ENCODE assay signal across 9 cellular contexts in genomic region chr2:225282858-225283693, GRCh38.
DNase-seq lines count a peak whose midpoint lies in the region; ATAC-seq, FAIRE-seq and TF ChIP-seq lines count a peak whose summit lies in the region.
"Had no signal": no experiment of that assay in that cellular context is flagged by ENCODE, and none has a peak within 500 bp of the region (broad histone marks: within the 10 kb centered on the region; RNA-seq: fewer than 3 reads in every experiment).

No MANE protein-coding gene starts in this region.

- peak; percentile 36 to 47 (median 45); a peak in 4 of 6 replicates for TF ChIP-seq CTCF in K562 (IDR thresholded peaks at IDR 0.05 in 2 of 3, conservative IDR thresholded peaks at IDR 0.05 in 1 of 3; ENCODE audit: insufficient read depth in 2 of 3, low read depth in 1 of 3, low read length in 3 of 3)

- peak; percentile 17 for DNase-seq in NCI-H2107 treated with DMSO at 0.1 percent for 48 hours (lab: John Stamatoyannopoulos, UW; ENCODE audit: unreplicated experiment)
- DNase-seq in NCI-H2107 (lab: John Stamatoyannopoulos, UW) = no peak
- DNase-seq in NCI-H460 (ENCODE audit: extremely low read depth, low read depth) = peak; percentile 40
- DNase-seq in K562 (ENCODE audit: extremely low read depth in 1 of 4, low spot score in 3 of 4) = peak in 3 of 4 experiments; percentile 8 to 17 (median 8)
- peak; percentile 1 to 3 for DNase-seq in lung microvascular endothelial cell (ENCODE audit: low read depth in 2 of 2)
- DNase-seq in MV-4-11 (lab: John Stamatoyannopoulos, UW) = no peak

- H3K9ac ChIP-seq in K562 (ENCODE audit: insufficient read depth in 1 of 2, low read depth in 2 of 2, low read length in 2 of 2) = no peak overlapping the region
- H3K9ac ChIP-seq: BLaER1 treated with 17β-estradiol and CSF1 and Interleukin-3, amounts not matched to agents 10 nM and 100 nM had no signal

- no peak overlapping the region for H3K4me3 ChIP-seq in K562
- H3K4me3 ChIP-seq: BLaER1 treated with 17β-estradiol and CSF1 and Interleukin-3, amounts not matched to agents 10 nM and 100 nM had no signal

- POLR2A ChIA-PET in K562 (lab: Yijun Ruan, JAX) = no interaction called here

- no TSS peak for BruUV-seq in K562 (replicated peaks; lab: Mats Ljungman, UMichigan)

- in situ Hi-C loops in K562 (cut with MboI) = no loop called here

- H3K27me3 ChIP-seq in K562 (ENCODE audit: control insufficient read depth in 2 of 2, insufficient read depth in 2 of 2, low read length in 2 of 2) = no peaks in the 10 kb centered on the region
- H3K27me3 ChIP-seq: BLaER1 treated with 17β-estradiol and CSF1 and Interleukin-3, amounts not matched to agents 10 nM and 100 nM had no signal

- no peaks in the 10 kb centered on the region for H3K9me1 ChIP-seq in K562 (ENCODE audit: control insufficient read depth, insufficient read depth, low read length)

- 3% methylated on average over 4 of the region's 4 CpGs for WGBS in K562 (ENCODE audit: insufficient coverage, low coverage, missing lambda C conversion rate)

- no peak overlapping the region for H3K27ac ChIP-seq in K562 (ENCODE audit: extremely low read depth, low read depth, low read length)
- H3K27ac ChIP-seq: BLaER1 treated with 17β-estradiol and CSF1 and Interleukin-3, amounts not matched to agents 10 nM and 100 nM had no signal

- CTCF ChIA-PET in K562 (lab: Yijun Ruan, JAX; ENCODE audit: low intra/inter-chr PET ratio) = no interaction called here

- intact Hi-C loops in K562 (cut with micrococcal nuclease) = loop anchor here (2.0 to 10.0 kb wide), 2 partner anchors 158 to 378 kb away; no protein-coding TSS in a partner anchor

- FAIRE-seq in K562 (lab: Jason Lieb, UNC) = no peak

- TF ChIP-seq RAD21 in K562 (CRISPR knock-in tag; conservative IDR thresholded peaks at IDR 0.05 in 1 of 2, IDR thresholded peaks at IDR 0.05 in 1 of 2) = peak; percentile 48 to 68

- H3K9me3 ChIP-seq in K562 (replicated peaks; ENCODE audit: control insufficient read depth, insufficient read depth, low read depth, low read length) = no peaks in the 10 kb centered on the region

- TF ChIP-seq POLR2A in K562 (conservative IDR thresholded peaks at IDR 0.05) = no peak

- H4K20me1 ChIP-seq in K562 (replicated peaks; ENCODE audit: control insufficient read depth, insufficient read depth, low read length) = no peaks in the 10 kb centered on the region
- H4K20me1 ChIP-seq: BLaER1 treated with 17β-estradiol and CSF1 and Interleukin-3, amounts not matched to agents 10 nM and 100 nM had no signal

- H2AFZ ChIP-seq in K562 (ENCODE audit: low read depth, low read length) = no peak overlapping the region

- no peak overlapping the region for H3K4me2 ChIP-seq in K562 (ENCODE audit: insufficient read depth, low read length)

- TF ChIP-seq EP300 in K562 (IDR thresholded peaks at IDR 0.05; ENCODE audit: low read length) = no peak

- ATAC-seq in GM19351 (IDR thresholded peaks at IDR 0.05; ENCODE audit: unreplicated experiment) (peak; percentile 92), HG03159 (IDR thresholded peaks at IDR 0.05; ENCODE audit: unreplicated experiment) (peak; percentile 91), K562 (no peak)

- no peaks in the 10 kb centered on the region for H3K79me2 ChIP-seq in K562 (ENCODE audit: control insufficient read depth, insufficient read depth, low read length)

- no peaks in the 10 kb centered on the region for H3K4me1 ChIP-seq in K562 (replicated peaks in 1 of 2; ENCODE audit: control insufficient read depth in 2 of 2, insufficient read depth in 2 of 2, low read length in 2 of 2)

- no peaks in the 10 kb centered on the region for H3K36me3 ChIP-seq in K562 (ENCODE audit: control insufficient read depth, insufficient read depth, low read length)
- H3K36me3 ChIP-seq: BLaER1 treated with 17β-estradiol and CSF1 and Interleukin-3, amounts not matched to agents 10 nM and 100 nM had no signal

TF ChIP-seq in K562, 482 proteins besides CTCF, POLR2A, EP300 and RAD21:
- TF ChIP-seq ZNF584 (CRISPR knock-in tag; IDR thresholded peaks at IDR 0.05; ENCODE audit: low read depth) = no peak
- TF ChIP-seq ZNF143 (CRISPR knock-in tag; IDR thresholded peaks at IDR 0.05) = no peak
- TF ChIP-seq IRF2 (CRISPR knock-in tag; IDR thresholded peaks at IDR 0.05) = no peak
- TF ChIP-seq, protein P1, sequence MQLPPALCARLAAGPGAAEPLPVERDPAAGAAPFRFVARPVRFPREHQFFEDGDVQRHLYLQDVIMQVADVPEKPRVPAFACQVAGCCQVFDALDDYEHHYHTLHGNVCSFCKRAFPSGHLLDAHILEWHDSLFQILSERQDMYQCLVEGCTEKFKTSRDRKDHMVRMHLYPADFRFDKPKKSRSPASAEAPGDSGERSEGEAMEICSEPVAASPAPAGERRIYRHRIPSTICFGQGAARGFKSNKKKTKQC (CRISPR knock-in tag; IDR thresholded peaks at IDR 0.05) = no peak
- no peak for TF ChIP-seq SAP30 (IDR thresholded peaks at IDR 0.05; ENCODE audit: borderline replicate concordance, insufficient read depth, low read depth, low read length, poor library complexity, severe bottlenecking)
- no peak for TF ChIP-seq POLR2B (IDR thresholded peaks at IDR 0.05; ENCODE audit: low read depth, partially characterized antibody)
- no peak for TF ChIP-seq TBP (optimal IDR thresholded peaks at IDR 0.05; ENCODE audit: low read depth, low read length)
- TF ChIP-seq TRIM24 (IDR thresholded peaks at IDR 0.05) = no peak
- TF ChIP-seq ESRRA (IDR thresholded peaks at IDR 0.05; ENCODE audit: borderline replicate concordance, low read depth) = no peak
- no peak for TF ChIP-seq ZNF395 (CRISPR knock-in tag; IDR thresholded peaks at IDR 0.05)
- no peak for TF ChIP-seq HIVEP1 (CRISPR knock-in tag; IDR thresholded peaks at IDR 0.05)
- no peak for TF ChIP-seq CBFA2T3 (IDR thresholded peaks at IDR 0.05)
- no peak for TF ChIP-seq NR0B1 (IDR thresholded peaks at IDR 0.05; ENCODE audit: partially characterized antibody)
- TF ChIP-seq TSC22D4 (tag; IDR thresholded peaks at IDR 0.05) = no peak
- TF ChIP-seq, protein P2, sequence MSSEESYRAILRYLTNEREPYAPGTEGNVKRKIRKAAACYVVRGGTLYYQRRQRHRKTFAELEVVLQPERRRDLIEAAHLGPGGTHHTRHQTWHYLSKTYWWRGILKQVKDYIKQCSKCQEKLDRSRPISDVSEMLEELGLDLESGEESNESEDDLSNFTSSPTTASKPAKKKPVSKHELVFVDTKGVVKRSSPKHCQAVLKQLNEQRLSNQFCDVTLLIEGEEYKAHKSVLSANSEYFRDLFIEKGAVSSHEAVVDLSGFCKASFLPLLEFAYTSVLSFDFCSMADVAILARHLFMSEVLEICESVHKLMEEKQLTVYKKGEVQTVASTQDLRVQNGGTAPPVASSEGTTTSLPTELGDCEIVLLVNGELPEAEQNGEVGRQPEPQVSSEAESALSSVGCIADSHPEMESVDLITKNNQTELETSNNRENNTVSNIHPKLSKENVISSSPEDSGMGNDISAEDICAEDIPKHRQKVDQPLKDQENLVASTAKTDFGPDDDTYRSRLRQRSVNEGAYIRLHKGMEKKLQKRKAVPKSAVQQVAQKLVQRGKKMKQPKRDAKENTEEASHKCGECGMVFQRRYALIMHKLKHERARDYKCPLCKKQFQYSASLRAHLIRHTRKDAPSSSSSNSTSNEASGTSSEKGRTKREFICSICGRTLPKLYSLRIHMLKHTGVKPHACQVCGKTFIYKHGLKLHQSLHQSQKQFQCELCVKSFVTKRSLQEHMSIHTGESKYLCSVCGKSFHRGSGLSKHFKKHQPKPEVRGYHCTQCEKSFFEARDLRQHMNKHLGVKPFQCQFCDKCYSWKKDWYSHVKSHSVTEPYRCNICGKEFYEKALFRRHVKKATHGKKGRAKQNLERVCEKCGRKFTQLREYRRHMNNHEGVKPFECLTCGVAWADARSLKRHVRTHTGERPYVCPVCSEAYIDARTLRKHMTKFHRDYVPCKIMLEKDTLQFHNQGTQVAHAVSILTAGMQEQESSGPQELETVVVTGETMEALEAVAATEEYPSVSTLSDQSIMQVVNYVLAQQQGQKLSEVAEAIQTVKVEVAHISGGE (CRISPR knock-in tag; IDR thresholded peaks at IDR 0.05) = no peak
- TF ChIP-seq NR2C1 (IDR thresholded peaks at IDR 0.05) = no peak
- TF ChIP-seq NR2C1 (tag; IDR thresholded peaks at IDR 0.05) = no peak
- TF ChIP-seq COPS2 (conservative IDR thresholded peaks at IDR 0.05) = no peak
- no peak for TF ChIP-seq CBFA2T2 (conservative IDR thresholded peaks at IDR 0.05)
- no peak for TF ChIP-seq EZH2 (IDR thresholded peaks at IDR 0.05; ENCODE audit: borderline replicate concordance, low read depth, low read length)
- TF ChIP-seq ZBED1 (IDR thresholded peaks at IDR 0.05) = no peak

Comparison
In these comparisons a context has a peak if more than half of its experiments do, and no peak if none do; other contexts are left out.
1. DNase-seq: peak in NCI-H2107 treated with DMSO at 0.1 percent for 48 hours (single experiment), NCI-H460 (single experiment), K562 (3 of 4) and lung microvascular endothelial cell (2 of 2); none in NCI-H2107 (single experiment) and MV-4-11 (single experiment).